Comparison of ENCODE assay signal across 9 cellular contexts in the genomic region with DNA sequence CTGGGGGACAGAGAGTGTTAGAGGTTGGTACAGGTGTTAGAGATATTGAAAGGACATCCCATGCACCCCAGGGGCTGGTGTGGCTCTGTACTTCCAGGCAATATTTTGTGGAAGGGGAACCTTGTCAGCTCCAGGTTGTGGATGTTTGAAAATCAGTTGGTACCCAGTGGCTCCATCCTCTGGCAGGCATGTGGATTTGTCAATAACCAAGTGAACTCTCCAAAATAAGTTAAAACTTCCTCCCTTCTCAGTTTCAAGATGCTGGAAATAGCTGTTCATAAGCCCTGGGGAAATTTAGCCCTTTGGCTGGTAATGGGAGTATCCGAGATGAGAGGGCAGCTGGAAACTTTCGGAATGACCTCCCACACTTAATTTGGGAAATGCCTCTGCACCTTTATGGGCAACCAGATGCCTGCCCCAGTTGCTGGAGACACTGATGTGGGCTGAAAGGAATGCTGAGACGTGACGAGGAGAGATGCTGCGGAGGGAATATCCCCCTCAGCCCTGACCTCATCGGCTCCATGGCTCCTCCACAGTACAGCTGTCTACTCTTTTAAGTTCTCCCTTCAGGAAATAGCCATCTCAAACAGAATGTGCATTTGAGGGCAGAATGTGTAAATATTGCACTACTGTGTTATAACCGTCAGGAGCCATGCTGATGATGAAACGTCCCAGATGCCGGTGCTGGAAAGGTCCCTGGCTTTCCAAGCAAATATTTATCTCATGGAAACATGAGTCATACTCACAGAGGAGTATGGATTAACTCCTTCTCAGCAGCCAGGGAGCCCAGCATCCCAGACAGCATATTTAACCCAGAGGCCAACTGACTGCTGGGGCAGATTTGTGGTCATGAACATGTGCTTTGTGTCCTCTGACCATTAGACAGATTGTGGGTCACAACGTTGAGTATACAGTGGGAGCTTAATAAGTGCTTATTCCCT. TPM values are rescaled to one million over a fixed set of nuclear protein-coding genes. Genes with fewer than 3 reads are reported as not detected.
DNase-seq lines count a peak whose midpoint lies in the region; ATAC-seq, FAIRE-seq and TF ChIP-seq lines count a peak whose summit lies in the region.
"Had no signal": no experiment of that assay in that cellular context is flagged by ENCODE, and none has a peak within 500 bp of the region (broad histone marks: within the 10 kb centered on the region; RNA-seq: fewer than 3 reads in every experiment).

No MANE protein-coding gene starts in this region.

- BruUV-seq in OCI-LY7 (replicated peaks; lab: Mats Ljungman, UMichigan), result no TSS peak

- POLR2A ChIA-PET in OCI-LY7 (lab: Charles Lee), result no interaction called here

- H3K4me1 ChIP-seq in OCI-LY7 (ENCODE audit: insufficient read depth, low read length, poor library complexity, severe bottlenecking) (peaks cover 13% of the 10 kb centered on the region), esophagus squamous epithelium (peaks cover 4 to 36% (median 12%) of the 10 kb centered on the region in 3 donors)

- no peak for TF ChIP-seq POLR2A in esophagus squamous epithelium (IDR thresholded peaks at IDR 0.05)

- no peak overlapping the region for H3K27ac ChIP-seq in OCI-LY7 (ENCODE audit: low read depth, low read length, poor library complexity, severe bottlenecking)
- H3K27ac ChIP-seq in esophagus squamous epithelium, result peak overlapping the region; percentile 13 to 82 (median 74)

- no peak for DNase-seq in D721Med (ENCODE audit: insufficient read length, low spot score)
- DNase-seq in OCI-LY7 (ENCODE audit: low spot score), result no peak
- DNase-seq in esophagus squamous epithelium (lab: John Stamatoyannopoulos, UW), result no peak
- DNase-seq in non-pigmented ciliary epithelial cell (ENCODE audit: low read depth), result peak; percentile 98
- DNase-seq in GM13976 (ENCODE audit: low spot score), result no peak
- no peak for DNase-seq in stimulated activated CD4-positive, alpha-beta T cell treated with anti-CD3 and anti-CD28 coated beads, Interleukin-4, amount 100 ng/mL, for 1 hour
- no peak for DNase-seq in KBM-7
- DNase-seq: activated CD4-positive, alpha-beta T cell treated with anti-CD3 and anti-CD28 coated beads for 48 hours had no signal

- no peaks in the 10 kb centered on the region for H3K36me3 ChIP-seq in OCI-LY7 (ENCODE audit: insufficient read depth, low read length)
- H3K36me3 ChIP-seq in esophagus squamous epithelium, result peaks cover 0 to 38% (median 0%) of the 10 kb centered on the region in 3 donors

- ATAC-seq in GM19452 (IDR thresholded peaks at IDR 0.05; ENCODE audit: unreplicated experiment), result no peak

- no peaks in the 10 kb centered on the region for H3K79me2 ChIP-seq in OCI-LY7 (ENCODE audit: insufficient read depth, low read depth, low read length)

- no peaks in the 10 kb centered on the region for H3K9me2 ChIP-seq in OCI-LY7 (ENCODE audit: insufficient read depth, low read length)

- no peak overlapping the region for H3K4me3 ChIP-seq in OCI-LY7 (ENCODE audit: low read depth, low read length, poor library complexity, severe bottlenecking)
- no peak overlapping the region for H3K4me3 ChIP-seq in esophagus squamous epithelium

- intact Hi-C loops in OCI-LY7 (cut with micrococcal nuclease; ENCODE audit: unreplicated experiment), result no loop called here
- intact Hi-C loops in esophagus squamous epithelium (cut with DNase I), result no loop called here

- CTCF ChIA-PET in OCI-LY7 (lab: Charles Lee; ENCODE audit: unreplicated experiment), result interaction anchor here (1.0 kb wide), 1 partner anchor 16 kb away, joined by 3 read pairs; no protein-coding TSS in a partner anchor

- TF ChIP-seq CTCF in D721Med (IDR thresholded peaks at IDR 0.05; ENCODE audit: insufficient read depth, missing control alignments) (peak; percentile 23), OCI-LY7 (conservative IDR thresholded peaks at IDR 0.05; ENCODE audit: low read length) (peak; percentile 52), esophagus squamous epithelium (IDR thresholded peaks at IDR 0.05) (peak in 2 of 6 experiments; percentile 9 to 12), GM13976 (IDR thresholded peaks at IDR 0.05; ENCODE audit: borderline replicate concordance, control extremely low read depth, extremely low read depth, insufficient read depth, missing control alignments) (no peak)

- no peaks in the 10 kb centered on the region for H4K20me1 ChIP-seq in OCI-LY7 (ENCODE audit: insufficient read depth, low read length)

- 30 to 48% methylated on average over 9 to 10 of the region's 10 CpGs for WGBS in esophagus squamous epithelium, 2 donors

- H3K9me3 ChIP-seq in OCI-LY7 (ENCODE audit: low read length) (no peaks in the 10 kb centered on the region), esophagus squamous epithelium (no peaks in the 10 kb centered on the region)

- no peak overlapping the region for H2AFZ ChIP-seq in OCI-LY7 (ENCODE audit: low read length)

- no peak overlapping the region for H3K4me2 ChIP-seq in OCI-LY7 (ENCODE audit: low read length)

- FAIRE-seq in D721Med (lab: Jason Lieb, UNC), result no peak

- in situ Hi-C loops in GM13976 (cut with MboI; ENCODE audit: low sequenced_read_pairs, unreplicated experiment) (no loop called here), KBM-7 (cut with MboI; ENCODE audit: low pct_unique_long_range_greater_than_20kb, low sequenced_read_pairs) (no loop called here)

- H3K27me3 ChIP-seq in esophagus squamous epithelium, result no peaks in the 10 kb centered on the region

RNA-seq across cellular contexts. Expression of a gene that starts 29.5 kb away (rescaled TPM):
- not detected in 2 replicates for total RNA-seq in OCI-LY7 (2014; rRNA removed; shearing (Covaris generic))
- total RNA-seq in OCI-LY7 (2022), result not detected in 2 replicates
- total RNA-seq in esophagus squamous epithelium, result 10 to 100 TPM in 2 of 4 donors, 1 to 10 TPM in 2; 7.3 to 63.5 (median 33.3) TPM

Comparison
In these comparisons a context has a peak if more than half of its experiments do, and no peak if none do; other contexts are left out.
1. RNA of a gene that starts 29.5 kb away (total RNA-seq): 7.3 to 63.5 TPM in esophagus squamous epithelium; not detected in OCI-LY7; every median in the first group is over 4 times any median in the second.